19 cellular contexts compared by ENCODE assay signal in genomic region chr6:40474937-40475336, GRCh38.
"Had no signal": no experiment of that assay in that cellular context is flagged by ENCODE, and none has a peak within 500 bp of the region (broad histone marks: within the 10 kb centered on the region; RNA-seq: fewer than 3 reads in every experiment).

No MANE protein-coding gene starts in this region.

- H3K36me3 ChIP-seq: brain microvascular endothelial cell, heart left ventricle, pancreas, spleen, thoracic aorta, upper lobe of left lung had no signal

- H3K4me1 Mint-ChIP-seq: stimulated activated naive B cell treated with anti-CD40 and anti-IgM and Interleukin-4, amounts not matched to agents 10 μg/mL and 1 μg/mL and 100 μg/mL, for 72 hours had no signal

- H3K27ac ChIP-seq: brain microvascular endothelial cell, coronary artery, heart left ventricle, pancreas, spleen, thoracic aorta, upper lobe of left lung had no signal

- H3K27me3 Mint-ChIP-seq: stimulated activated naive B cell treated with anti-CD40 and anti-IgM and Interleukin-4, amounts not matched to agents 10 μg/mL and 1 μg/mL and 100 μg/mL, for 72 hours had no signal

- H3K27me3 ChIP-seq: brain microvascular endothelial cell, pancreas, upper lobe of left lung had no signal

- H3K9me3 ChIP-seq: heart left ventricle, pancreas, spleen, thoracic aorta, upper lobe of left lung had no signal

- H3K9me3 Mint-ChIP-seq: activated T-cell treated with anti-CD3 and anti-CD28 coated beads, Interleukin-2, amount 50 U/mL, for 72 hours; naive thymus-derived CD4-positive, alpha-beta T cell; stimulated activated naive B cell treated with anti-CD40 and anti-IgM and Interleukin-4, amounts not matched to agents 10 μg/mL and 1 μg/mL and 100 μg/mL, for 72 hours had no signal

- H3K36me3 Mint-ChIP-seq: naive thymus-derived CD4-positive, alpha-beta T cell; stimulated activated naive B cell treated with anti-CD40 and anti-IgM and Interleukin-4, amounts not matched to agents 10 μg/mL and 1 μg/mL and 100 μg/mL, for 72 hours had no signal

- ATAC-seq: activated CD4-positive, CD25-positive, alpha-beta regulatory T cell treated with anti-CD3 and anti-CD28 coated beads, Interleukin-2, amount 50 U/mL, for 24 hours; activated T-cell treated with anti-CD3 and anti-CD28 coated beads, Interleukin-2, amount 50 U/mL, for 72 hours; heart left ventricle; left ventricle myocardium superior; naive thymus-derived CD4-positive, alpha-beta T cell; pancreas had no signal

- H3K4me3 ChIP-seq: coronary artery, heart left ventricle, pancreas, spleen, thoracic aorta, upper lobe of left lung had no signal

- H3K4me3 Mint-ChIP-seq: activated T-cell treated with anti-CD3 and anti-CD28 coated beads, Interleukin-2, amount 50 U/mL, for 72 hours; naive thymus-derived CD4-positive, alpha-beta T cell; stimulated activated naive B cell treated with anti-CD40 and anti-IgM and Interleukin-4, amounts not matched to agents 10 μg/mL and 1 μg/mL and 100 μg/mL, for 72 hours had no signal

- DNase-seq: activated CD8-positive, alpha-beta memory T cell treated with anti-CD3 and anti-CD28 coated beads for 24 hours; activated CD8-positive, alpha-beta memory T cell treated with anti-CD3 and anti-CD28 coated beads, Interleukin-2, amount 50 U/mL, for 48 hours; activated effector memory CD4-positive, alpha-beta T cell treated with anti-CD3 and anti-CD28 coated beads, Interleukin-2, amount 50 U/mL, for 16 hours; activated naive CD4-positive, alpha-beta T cell treated with anti-CD3 and anti-CD28 coated beads, Interleukin-2, amount 50 U/mL, for 16 hours; activated T-cell treated with anti-CD3 and anti-CD28 coated beads, Interleukin-2, amount 50 U/mL, for 72 hours; aorta; brain microvascular endothelial cell; heart left ventricle; left ventricle myocardium superior; mesenchymal stem cell; naive thymus-derived CD4-positive, alpha-beta T cell; pancreas; spleen; stimulated activated naive B cell treated with anti-CD40 and anti-IgM and Interleukin-4, amounts not matched to agents 10 μg/mL and 1 μg/mL and 100 μg/mL, for 72 hours; T-helper 9 cell; upper lobe of left lung had no signal

- H3K27ac Mint-ChIP-seq: activated T-cell treated with anti-CD3 and anti-CD28 coated beads, Interleukin-2, amount 50 U/mL, for 72 hours; stimulated activated naive B cell treated with anti-CD40 and anti-IgM and Interleukin-4, amounts not matched to agents 10 μg/mL and 1 μg/mL and 100 μg/mL, for 72 hours had no signal

- H3K4me1 ChIP-seq: pancreas, upper lobe of left lung had no signal
